ENCODE assay signal across 15 cellular contexts in genomic region chr1:25327864-25328790, GRCh38. TPM values are rescaled to one million over a fixed set of nuclear protein-coding genes. Genes with fewer than 3 reads are reported as not detected.
"Had no signal": no experiment of that assay in that cellular context is flagged by ENCODE, and none has a peak within 500 bp of the region (broad histone marks: within the 10 kb centered on the region; RNA-seq: fewer than 3 reads in every experiment).

No MANE protein-coding gene starts in this region.

RNA-seq across cellular contexts. Expression of gene RHD, which starts 55.8 kb away (rescaled TPM):
- total RNA-seq: activated naive CD8-positive, alpha-beta T cell treated with anti-CD3 and anti-CD28 coated beads for 36 hours; astrocyte; cardiac septum; chondrocyte; esophagus muscularis mucosa; foreskin keratinocyte; heart left ventricle; kidney; left colon; lower lobe of right lung; osteocyte; posterior vena cava; SJSA1; thyroid gland had no signal
- polyA plus RNA-seq: foreskin keratinocyte, heart left ventricle, stomach had no signal
